Comparison of ENCODE assay signal across 8 cellular contexts in the genomic region with DNA sequence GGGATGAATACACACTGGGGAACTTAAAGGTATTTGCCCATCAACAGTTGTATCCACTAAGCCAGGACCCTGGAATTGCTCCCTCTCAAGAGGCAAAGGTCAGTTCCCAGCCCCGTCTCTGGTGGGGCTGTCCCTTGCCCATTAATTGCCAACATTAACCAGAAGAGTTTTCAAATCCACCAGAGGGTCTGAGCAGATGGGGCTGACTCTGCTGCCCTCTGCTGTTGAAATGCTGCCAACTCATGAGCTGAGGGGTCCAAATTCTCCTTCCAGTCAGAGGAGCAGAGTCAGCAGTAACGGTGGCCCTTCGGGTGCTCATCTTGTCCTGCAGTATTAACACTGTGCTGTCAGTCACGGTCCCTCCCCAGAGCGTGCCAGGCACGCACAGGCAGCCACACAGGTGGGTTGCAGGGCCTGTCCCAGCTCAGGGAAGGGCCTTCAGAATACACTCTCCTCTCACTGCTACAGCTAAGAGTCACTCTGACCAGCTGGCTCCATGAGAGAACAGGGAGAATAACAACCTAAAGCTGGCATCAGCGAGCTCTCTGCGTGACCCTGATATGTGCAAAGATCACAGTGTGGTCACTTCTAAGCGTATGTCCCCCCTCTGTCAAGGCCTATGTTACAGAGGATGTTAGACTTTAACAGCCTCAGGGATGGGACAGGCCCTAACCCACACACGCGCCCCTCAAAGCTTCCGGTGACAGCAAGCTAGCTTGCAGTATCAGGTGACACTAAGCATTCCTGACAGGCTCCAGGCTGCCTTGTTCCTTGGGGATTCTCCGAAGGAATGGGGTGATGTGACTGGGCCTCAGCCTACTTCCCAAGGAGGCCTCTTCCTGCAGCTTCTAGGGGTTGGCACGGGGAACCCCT. TPM values are rescaled to one million over a fixed set of nuclear protein-coding genes. Genes with fewer than 3 reads are reported as not detected.
DNase-seq lines count a peak whose midpoint lies in the region; ATAC-seq and TF ChIP-seq lines count a peak whose summit lies in the region.

No MANE protein-coding gene starts in this region.

- H3K27me3 ChIP-seq in Peyer's patch (no peaks in the 10 kb centered on the region), fibroblast of lung (ENCODE audit: control insufficient read depth, insufficient read depth, low read length) (no peaks in the 10 kb centered on the region), neural progenitor cell (no peaks in the 10 kb centered on the region)

- H3K4me2 ChIP-seq in fibroblast of lung (ENCODE audit: extremely low read depth, insufficient read depth, low read length): no peak overlapping the region
- no peak overlapping the region for H3K4me2 ChIP-seq in neural progenitor cell

- peak overlapping the region in 1 of 4 donors; percentile 8 for H3K27ac ChIP-seq in Peyer's patch
- H3K27ac ChIP-seq in fibroblast of lung (ENCODE audit: insufficient read depth, low read length): no peak overlapping the region
- H3K27ac ChIP-seq in neural progenitor cell: no peak overlapping the region
- peak overlapping the region; percentile 17 for H3K27ac ChIP-seq in substantia nigra (ENCODE audit: low read depth, low read length, poor library complexity, severe bottlenecking)

- H3K9ac ChIP-seq in fibroblast of lung (ENCODE audit: insufficient read depth, low read length): no peak overlapping the region
- H3K9ac ChIP-seq in neural progenitor cell: no peak overlapping the region

- no peak for TF ChIP-seq POLR2A in Peyer's patch (IDR thresholded peaks at IDR 0.05)

- H2AFZ ChIP-seq in fibroblast of lung (ENCODE audit: low read length): no peak overlapping the region
- H2AFZ ChIP-seq in neural progenitor cell (replicated peaks): no peak overlapping the region

- no peak overlapping the region for H3K4me3 ChIP-seq in Peyer's patch
- no peak overlapping the region for H3K4me3 ChIP-seq in fibroblast of lung (replicated peaks in 1 of 4; ENCODE audit: control extremely low read depth in 1 of 4, insufficient read depth in 1 of 4, low read depth in 3 of 4, low read length in 4 of 4)
- no peak overlapping the region for H3K4me3 ChIP-seq in neural progenitor cell

- peak overlapping the region; percentile 87 for H3K27ac Mint-ChIP-seq in neural progenitor cell

- H3K79me2 ChIP-seq in fibroblast of lung (ENCODE audit: control insufficient read depth, insufficient read depth, low read length) (no peaks in the 10 kb centered on the region), neural progenitor cell (ENCODE audit: low read depth) (no peaks in the 10 kb centered on the region)

- peaks cover 8% of the 10 kb centered on the region for H3K4me1 Mint-ChIP-seq in activated T-cell treated with anti-CD3 and anti-CD28 coated beads, Interleukin-2, amount 50 U/mL, for 4 hours (ENCODE audit: low read depth)
- peaks cover 11% of the 10 kb centered on the region for H3K4me1 Mint-ChIP-seq in neural progenitor cell

- H3K4me1 ChIP-seq in Peyer's patch (no peaks in the 10 kb centered on the region), fibroblast of lung (ENCODE audit: control insufficient read depth, extremely low read depth, insufficient read depth, low read length) (no peaks in the 10 kb centered on the region), neural progenitor cell (no peaks in the 10 kb centered on the region)

- H3F3A ChIP-seq in neural progenitor cell (ENCODE audit: low read depth): peaks cover 11% of the 10 kb centered on the region

- peaks cover 31% of the 10 kb centered on the region for H3K36me3 Mint-ChIP-seq in activated T-cell treated with anti-CD3 and anti-CD28 coated beads, Interleukin-2, amount 50 U/mL, for 4 hours (ENCODE audit: insufficient read depth)
- no peaks in the 10 kb centered on the region for H3K36me3 Mint-ChIP-seq in neural progenitor cell

- peak; percentile 83 to 87 for ATAC-seq in activated T-cell treated with anti-CD3 and anti-CD28 coated beads, Interleukin-2, amount 50 U/mL, for 4 hours

- no peak overlapping the region for H3K4me3 Mint-ChIP-seq in activated T-cell treated with anti-CD3 and anti-CD28 coated beads, Interleukin-2, amount 50 U/mL, for 4 hours
- no peak overlapping the region for H3K4me3 Mint-ChIP-seq in neural progenitor cell

- no peaks in the 10 kb centered on the region for H3K27me3 Mint-ChIP-seq in activated T-cell treated with anti-CD3 and anti-CD28 coated beads, Interleukin-2, amount 50 U/mL, for 4 hours (ENCODE audit: low read depth)
- no peaks in the 10 kb centered on the region for H3K27me3 Mint-ChIP-seq in neural progenitor cell (ENCODE audit: insufficient read depth, low read depth)

- DNase-seq in EH (ENCODE audit: low read depth): peak; percentile 74
- peak; percentile 67 for DNase-seq in HPDE6-E6E7 (ENCODE audit: extremely low spot score)
- DNase-seq in Peyer's patch: peak; percentile 67 to 89 (median 71)
- peak; percentile 72 for DNase-seq in activated T-cell treated with anti-CD3 and anti-CD28 coated beads, Interleukin-2, amount 50 U/mL, for 4 hours
- peak in 1 of 2 donors; percentile 70 for DNase-seq in fibroblast of lung (ENCODE audit: low read depth in 2 of 2)
- DNase-seq in neural progenitor cell (ENCODE audit: low spot score): peak; percentile 77
- DNase-seq in substantia nigra (lab: John Stamatoyannopoulos, UW): peak in 39 of 49 donors; percentile 9 to 80 (median 44)
- no peak for DNase-seq in GF-D8 (lab: John Stamatoyannopoulos, UW)

- H3K9me3 ChIP-seq in Peyer's patch (no peaks in the 10 kb centered on the region), fibroblast of lung (ENCODE audit: control insufficient read depth, insufficient read depth, low read depth, low read length) (no peaks in the 10 kb centered on the region), neural progenitor cell (ENCODE audit: low read depth) (no peaks in the 10 kb centered on the region)

- TF ChIP-seq CTCF in Peyer's patch (IDR thresholded peaks at IDR 0.05) (peak; percentile 73 to 82 (median 78)), fibroblast of lung (conservative IDR thresholded peaks at IDR 0.05 in 1 of 2, IDR thresholded peaks at IDR 0.05 in 1 of 2; ENCODE audit: low read depth in 1 of 2, low read length in 2 of 2) (peak; percentile 78 to 84), neural progenitor cell (IDR thresholded peaks at IDR 0.05) (peak; percentile 91)

- H3K36me3 ChIP-seq in Peyer's patch: peaks cover 0 to 43% (median 0%) of the 10 kb centered on the region in 3 donors
- H3K36me3 ChIP-seq in fibroblast of lung (ENCODE audit: control insufficient read depth, insufficient read depth, low read length): peaks cover 18% of the 10 kb centered on the region
- H3K36me3 ChIP-seq in neural progenitor cell: no peaks in the 10 kb centered on the region

- H3K9me3 Mint-ChIP-seq in activated T-cell treated with anti-CD3 and anti-CD28 coated beads, Interleukin-2, amount 50 U/mL, for 4 hours: peaks cover 4% of the 10 kb centered on the region
- no peaks in the 10 kb centered on the region for H3K9me3 Mint-ChIP-seq in neural progenitor cell

- H4K20me1 ChIP-seq in fibroblast of lung (ENCODE audit: control insufficient read depth, extremely low read depth, insufficient read depth, low read length) (no peaks in the 10 kb centered on the region), neural progenitor cell (ENCODE audit: low read depth) (peaks cover 3% of the 10 kb centered on the region)

RNA-seq across cellular contexts. Expression of gene SPTBN5, which starts 10.9 kb away (rescaled TPM):
- total RNA-seq in Peyer's patch (1 to 10 TPM in 2 of 4 donors, under 1 TPM in 1, not detected in 1; 0.27 to 4.1 (median 1.8) TPM), fibroblast of lung (0.26 and 0.66 TPM in 2 replicates), neural progenitor cell (ENCODE audit: low replicate concordance) (0.15 TPM in 1 of 2 replicates, not detected in the other)
- under 1 TPM; 0.16 to 0.69 (median 0.46) TPM for total RNA-seq in activated T-cell treated with anti-CD3 and anti-CD28 coated beads, Interleukin-2, amount 50 U/mL, for 4 hours
- polyA plus RNA-seq in fibroblast of lung: 0.21 and 0.43 TPM in 2 replicates
- 0.30 and 0.35 TPM in 2 replicates for polyA plus RNA-seq in fibroblast of lung (2012)
- polyA minus RNA-seq in fibroblast of lung (ENCODE audit: low replicate concordance): 0.04 and 0.20 TPM in 2 replicates
